Comparison of ENCODE assay signal across 18 cellular contexts in genomic region chr2:127626175-127626574, GRCh38. TPM values are rescaled to one million over a fixed set of nuclear protein-coding genes. Genes with fewer than 3 reads are reported as not detected.
DNase-seq lines count a peak whose midpoint lies in the region; TF ChIP-seq lines count a peak whose summit lies in the region.
"Had no signal": no experiment of that assay in that cellular context is flagged by ENCODE, and none has a peak within 500 bp of the region (broad histone marks: within the 10 kb centered on the region; RNA-seq: fewer than 3 reads in every experiment).

No MANE protein-coding gene starts in this region.

- no peaks in the 10 kb centered on the region for H3K36me3 ChIP-seq in BLaER1 treated with 17β-estradiol and CSF1 and Interleukin-3, amounts not matched to agents 10 nM and 100 nM
- H3K36me3 ChIP-seq in DOHH2 (ENCODE audit: control insufficient read depth, low read length) (no peaks in the 10 kb centered on the region), sigmoid colon (no peaks in the 10 kb centered on the region), PC-9 (ENCODE audit: low read depth) (no peaks in the 10 kb centered on the region)

- no peaks in the 10 kb centered on the region for H3F3A ChIP-seq in DOHH2 (ENCODE audit: control insufficient read depth, insufficient read depth)
- no peaks in the 10 kb centered on the region for H3F3A ChIP-seq in PC-9 (ENCODE audit: insufficient read depth, low read depth)

- peaks cover 0 to 23% (median 0%) of the 10 kb centered on the region in 11 experiments; a peak in 4 of 22 replicates for H4K20me1 ChIP-seq in BLaER1 treated with 17β-estradiol and CSF1 and Interleukin-3, amounts not matched to agents 10 nM and 100 nM
- H4K20me1 ChIP-seq in DOHH2 (ENCODE audit: control insufficient read depth, insufficient read depth, low read depth, low read length) (no peaks in the 10 kb centered on the region), PC-9 (ENCODE audit: insufficient read depth) (no peaks in the 10 kb centered on the region)

- no peaks in the 10 kb centered on the region for H3K27me3 Mint-ChIP-seq in chondrocyte (ENCODE audit: low read depth)

- POLR2A ChIA-PET in PC-9 (lab: Charles Lee; ENCODE audit: unreplicated experiment), result no interaction called here

- H3K9me3 ChIP-seq in BLaER1 treated with 17β-estradiol and CSF1 and Interleukin-3, amounts not matched to agents 10 nM and 100 nM (replicated peaks in 1 of 11), result no peaks in the 10 kb centered on the region
- no peaks in the 10 kb centered on the region for H3K9me3 ChIP-seq in DOHH2 (ENCODE audit: control insufficient read depth, insufficient read depth, low read length)
- H3K9me3 ChIP-seq in sigmoid colon, result no peaks in the 10 kb centered on the region
- no peaks in the 10 kb centered on the region for H3K9me3 ChIP-seq in PC-9 (ENCODE audit: insufficient read depth, low read depth)
- H3K9me3 ChIP-seq: Caco-2 had no signal

- peak; percentile 82 for DNase-seq in chondrocyte (ENCODE audit: low spot score)
- peak; percentile 63 for DNase-seq in sigmoid colon
- DNase-seq in PC-9, result no peak
- no peak for DNase-seq in hippocampal formation (lab: John Stamatoyannopoulos, UW)
- no peak for DNase-seq in HK-2 (ENCODE audit: unreplicated experiment)
- DNase-seq: Caco-2, KG1, NCI-H1092, NCI-H1694, NCI-H446 treated with DMSO at 0.1 percent for 48 hours, NCI-H748 treated with DMSO at 0.1 percent for 48 hours had no signal

- no TSS peak for BruUV-seq in PC-9 (replicated peaks; lab: Mats Ljungman, UMichigan)

- peaks cover 53 to 99% (median 98%) of the 10 kb centered on the region in 10 experiments for H3K4me1 ChIP-seq in BLaER1 treated with 17β-estradiol and CSF1 and Interleukin-3, amounts not matched to agents 10 nM and 100 nM
- H3K4me1 ChIP-seq in DOHH2 (ENCODE audit: control insufficient read depth, low read length) (peaks cover 32% of the 10 kb centered on the region), sigmoid colon (peaks cover 0 to 28% (median 14%) of the 10 kb centered on the region in 4 donors), PC-9 (replicated peaks; ENCODE audit: insufficient read depth) (peaks cover 8% of the 10 kb centered on the region; the same call in 1 of the 2 replicates)
- H3K4me1 ChIP-seq: Caco-2 had no signal

- H3K27ac ChIP-seq in BLaER1 treated with 17β-estradiol and CSF1 and Interleukin-3, amounts not matched to agents 10 nM and 100 nM, result peak overlapping the region in 4 of 11 experiments; percentile 22 to 36 (median 34); a peak in 5 of 22 replicates
- no peak overlapping the region for H3K27ac ChIP-seq in DOHH2 (ENCODE audit: low read depth, low read length)
- no peak overlapping the region for H3K27ac ChIP-seq in sigmoid colon
- no peak overlapping the region for H3K27ac ChIP-seq in PC-9

- peaks cover 0 to 44% (median 0%) of the 10 kb centered on the region in 11 experiments; a peak in 7 of 22 replicates for H3K27me3 ChIP-seq in BLaER1 treated with 17β-estradiol and CSF1 and Interleukin-3, amounts not matched to agents 10 nM and 100 nM
- H3K27me3 ChIP-seq in DOHH2 (ENCODE audit: control insufficient read depth, low read length), result no peaks in the 10 kb centered on the region
- H3K27me3 ChIP-seq in sigmoid colon, result peaks cover 0 to 19% (median 5%) of the 10 kb centered on the region in 3 donors
- 0 out of 2 replicates have a peak, but pooled peaks cover 9% of the 10 kb centered on the region for H3K27me3 ChIP-seq in PC-9 (ENCODE audit: insufficient read depth, low read depth)

- peaks cover 8% of the 10 kb centered on the region for H3K4me1 Mint-ChIP-seq in chondrocyte (ENCODE audit: low read depth)

- no peak for TF ChIP-seq POLR2A in sigmoid colon (IDR thresholded peaks at IDR 0.05)

- H3K79me2 ChIP-seq in DOHH2 (ENCODE audit: control insufficient read depth, low read length), result no peaks in the 10 kb centered on the region
- no peaks in the 10 kb centered on the region for H3K79me2 ChIP-seq in PC-9 (ENCODE audit: low read depth)

- intact Hi-C loops in sigmoid colon (cut with DNase I) (no loop called here), PC-9 (cut with micrococcal nuclease; ENCODE audit: unreplicated experiment) (no loop called here)

- H3K4me3 Mint-ChIP-seq in chondrocyte (ENCODE audit: unreplicated experiment), result no peak overlapping the region

- no peaks in the 10 kb centered on the region for H3K9me3 Mint-ChIP-seq in chondrocyte (ENCODE audit: low read depth)

- no peak for TF ChIP-seq EP300 in sigmoid colon (IDR thresholded peaks at IDR 0.05)

- H3K36me3 Mint-ChIP-seq in chondrocyte (ENCODE audit: low read depth), result no peaks in the 10 kb centered on the region

- H2AFZ ChIP-seq in PC-9, result no peak overlapping the region

- peak overlapping the region in 4 of 11 experiments; percentile 21 to 49 (median 35); a peak in 6 of 22 replicates for H3K9ac ChIP-seq in BLaER1 treated with 17β-estradiol and CSF1 and Interleukin-3, amounts not matched to agents 10 nM and 100 nM

- H3K4me3 ChIP-seq in BLaER1 treated with 17β-estradiol and CSF1 and Interleukin-3, amounts not matched to agents 10 nM and 100 nM, result peak overlapping the region in 5 of 10 experiments; percentile 3 to 44 (median 34); a peak in 4 of 20 replicates
- H3K4me3 ChIP-seq in DOHH2 (ENCODE audit: low read length) (peak overlapping the region; percentile 22; the same call in 1 of the 2 replicates), sigmoid colon (no peak overlapping the region), PC-9 (no peak overlapping the region)
- H3K4me3 ChIP-seq: GM12878 had no signal

- 74 to 88% methylated on average over 12 of the region's 12 CpGs for WGBS in sigmoid colon, 2 donors

- no peaks in the 10 kb centered on the region for H3K9me2 ChIP-seq in DOHH2 (replicated peaks; ENCODE audit: control insufficient read depth, low read length)
- H3K9me2 ChIP-seq in PC-9 (ENCODE audit: insufficient read depth), result no peaks in the 10 kb centered on the region

- TF ChIP-seq CTCF in DOHH2 (IDR thresholded peaks at IDR 0.05; ENCODE audit: low read depth, low read length, poor library complexity, severe bottlenecking) (no peak), chondrocyte (IDR thresholded peaks at IDR 0.05) (no peak), sigmoid colon (IDR thresholded peaks at IDR 0.05) (no peak), PC-9 (conservative IDR thresholded peaks at IDR 0.05) (no peak)

- CTCF ChIA-PET in PC-9 (lab: Charles Lee), result no interaction called here

- H3K27ac Mint-ChIP-seq in chondrocyte (ENCODE audit: unreplicated experiment), result no peak overlapping the region

- H3K4me2 ChIP-seq in BLaER1 treated with 17β-estradiol and CSF1 and Interleukin-3, amounts not matched to agents 10 nM and 100 nM, result peak overlapping the region; percentile 73 to 99 (median 89)
- peak overlapping the region; percentile 52 for H3K4me2 ChIP-seq in DOHH2 (ENCODE audit: low read length)
- H3K4me2 ChIP-seq in PC-9, result no peak overlapping the region

RNA-seq across cellular contexts. Expression of gene GPR17, which starts 19.8 kb away (rescaled TPM):
- total RNA-seq in chondrocyte (not detected in 3 replicates), sigmoid colon (1 to 10 TPM in 1 of 4 donors, under 1 TPM in 2, not detected in 1; 0.36 to 1.4 (median 0.66) TPM), PC-9 (2021) (not detected in 2 replicates)
- under 1 TPM in 2 of 3 donors, not detected in 1; 0.48 to 0.60 TPM for polyA plus RNA-seq in sigmoid colon
- total RNA-seq: Caco-2, G401, GM12878, MCF 10A had no signal
- polyA plus RNA-seq: AG04450, BJ, GM12878 had no signal

RNA-seq across cellular contexts. Expression of gene LIMS2, which starts 49.2 kb away (rescaled TPM):
- total RNA-seq in chondrocyte (75.3 to 173 TPM (median 171 TPM) in 3 replicates), sigmoid colon (100 to 1,000 TPM; 125 to 357 (median 195) TPM), PC-9 (2021) (1.4 and 2.5 TPM in 2 replicates)
- polyA plus RNA-seq in sigmoid colon, result 10 to 100 TPM in 2 of 3 donors, 1 to 10 TPM in 1; 3.2 to 40.6 (median 17.4) TPM
- total RNA-seq: MCF 10A had no signal

Comparison
In these comparisons a context has a peak if more than half of its experiments do, and no peak if none do; other contexts are left out.
1. DNase-seq: peak in chondrocyte (single experiment) and sigmoid colon (single experiment); none in PC-9 (0 of 2), hippocampal formation (0 of 2) and HK-2 (single experiment).
2. RNA of gene LIMS2, which starts 49.2 kb away (total RNA-seq): 125 to 357 TPM in sigmoid colon and 75.3 to 173 TPM in chondrocyte; 1.4 to 2.5 TPM in PC-9; every median in the first group is over 10 times any median in the second.